ENCODE assay signal across 10 cellular contexts in the genomic region with DNA sequence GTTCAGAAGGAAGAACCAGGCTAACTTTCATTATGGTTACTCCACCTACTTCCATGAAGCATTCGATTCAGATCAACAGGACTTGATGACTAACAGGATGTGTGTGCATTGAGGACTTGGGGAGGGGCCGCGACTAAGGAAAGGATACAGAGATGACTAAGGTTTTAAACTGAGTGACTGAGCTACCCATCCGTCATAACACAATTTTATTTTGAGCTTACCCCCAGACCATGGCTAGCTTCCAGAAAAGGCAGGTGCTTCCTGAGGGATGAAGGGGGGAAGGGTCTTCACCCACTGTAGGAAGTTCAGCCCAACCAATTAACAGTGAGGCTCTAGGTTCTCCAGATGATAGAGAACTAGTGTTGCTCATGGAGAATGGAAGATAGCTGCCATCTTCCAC. TPM values are rescaled to one million over a fixed set of nuclear protein-coding genes. Genes with fewer than 3 reads are reported as not detected.
DNase-seq lines count a peak whose midpoint lies in the region; ATAC-seq and TF ChIP-seq lines count a peak whose summit lies in the region.
"Had no signal": no experiment of that assay in that cellular context is flagged by ENCODE, and none has a peak within 500 bp of the region (broad histone marks: within the 10 kb centered on the region; RNA-seq: fewer than 3 reads in every experiment).

No MANE protein-coding gene starts in this region.

- TF ChIP-seq POLR2A in body of pancreas (IDR thresholded peaks at IDR 0.05): no peak

- peaks cover 3% of the 10 kb centered on the region for H3F3A ChIP-seq in SK-N-SH (replicated peaks; ENCODE audit: insufficient read depth)

- no peak overlapping the region for H2AFZ ChIP-seq in SK-N-SH (ENCODE audit: low read depth)

- no peak overlapping the region for H3K27ac ChIP-seq in SK-N-SH (ENCODE audit: low read depth in 2 of 2, low read length in 1 of 2)
- H3K27ac ChIP-seq in body of pancreas: no peak overlapping the region
- H3K27ac ChIP-seq: A549 had no signal

- no peak for TF ChIP-seq EP300 in SK-N-SH (IDR thresholded peaks at IDR 0.05; ENCODE audit: borderline replicate concordance in 1 of 2, low read depth in 1 of 2, low read length in 1 of 2)

- H3K36me3 Mint-ChIP-seq in stimulated activated naive CD8-positive, alpha-beta T cell treated with anti-CD3 and anti-CD28 coated beads, Interleukin-15, Interleukin-2, amounts not matched to agents 100 ng/mL and 50 ng/mL, for 24 hours (ENCODE audit: low read depth): peaks cover 5% of the 10 kb centered on the region

- no peak overlapping the region for H3K9ac ChIP-seq in SK-N-SH

- peaks cover 33% of the 10 kb centered on the region for H3K4me1 Mint-ChIP-seq in stimulated activated naive CD8-positive, alpha-beta T cell treated with anti-CD3 and anti-CD28 coated beads, Interleukin-15, Interleukin-2, amounts not matched to agents 100 ng/mL and 50 ng/mL, for 24 hours (ENCODE audit: low read depth)

- peak overlapping the region; percentile 41; the same call in 1 of the 2 replicates for H3K4me2 ChIP-seq in SK-N-SH
- H3K4me2 ChIP-seq: A549 had no signal

- TF ChIP-seq RAD21 in SK-N-SH (IDR thresholded peaks at IDR 0.05; ENCODE audit: low read length): no peak

- POLR2A ChIA-PET in SK-N-SH (lab: Yijun Ruan, JAX): no interaction called here

- TF ChIP-seq CTCF in SK-N-SH (IDR thresholded peaks at IDR 0.05) (no peak), fibroblast of villous mesenchyme (IDR thresholded peaks at IDR 0.05; ENCODE audit: insufficient read depth, low read depth, low read length) (no peak), body of pancreas (IDR thresholded peaks at IDR 0.05) (no peak)

- no peak overlapping the region for H3K4me3 ChIP-seq in SK-N-SH (ENCODE audit: low read depth in 2 of 2, low read length in 1 of 2)
- H3K4me3 ChIP-seq in fibroblast of villous mesenchyme (ENCODE audit: low read depth, low read length): no peak overlapping the region
- no peak overlapping the region for H3K4me3 ChIP-seq in body of pancreas
- H3K4me3 ChIP-seq: A549 had no signal

- 5% methylated on average over 4 of the region's 4 CpGs for WGBS in SK-N-SH (ENCODE audit: low lambda C conversion rate)
- 66 to 90% methylated on average over 4 of the region's 4 CpGs for WGBS in body of pancreas, 2 donors

- H3K36me3 ChIP-seq in SK-N-SH (replicated peaks in 1 of 2; ENCODE audit: control insufficient read depth in 1 of 2, insufficient read depth in 2 of 2, low read length in 1 of 2) (no peaks in the 10 kb centered on the region), body of pancreas (replicated peaks in 1 of 2; ENCODE audit: insufficient read depth in 1 of 2, low read depth in 2 of 2) (no peaks in the 10 kb centered on the region)

- H3K27me3 Mint-ChIP-seq in stimulated activated naive CD8-positive, alpha-beta T cell treated with anti-CD3 and anti-CD28 coated beads, Interleukin-15, Interleukin-2, amounts not matched to agents 100 ng/mL and 50 ng/mL, for 24 hours: peaks cover 22% of the 10 kb centered on the region

- H3K4me1 ChIP-seq in SK-N-SH (ENCODE audit: control insufficient read depth in 1 of 2, insufficient read depth in 2 of 2, low read depth in 1 of 2, low read length in 1 of 2): peaks cover 0 to 7% of the 10 kb centered on the region in 2 experiments; a peak in 1 of 4 replicates
- H3K4me1 ChIP-seq in body of pancreas: peaks cover 4% of the 10 kb centered on the region

- H3K27ac Mint-ChIP-seq in stimulated activated naive CD8-positive, alpha-beta T cell treated with anti-CD3 and anti-CD28 coated beads, Interleukin-15, Interleukin-2, amounts not matched to agents 100 ng/mL and 50 ng/mL, for 24 hours: peak overlapping the region; percentile 63

- intact Hi-C loops in body of pancreas (cut with DNase I): no loop called here

- no peaks in the 10 kb centered on the region for H4K20me1 ChIP-seq in SK-N-SH (ENCODE audit: insufficient read depth)

- H3K4me3 Mint-ChIP-seq in stimulated activated naive CD8-positive, alpha-beta T cell treated with anti-CD3 and anti-CD28 coated beads, Interleukin-15, Interleukin-2, amounts not matched to agents 100 ng/mL and 50 ng/mL, for 24 hours: peak overlapping the region; percentile 53

- ATAC-seq in SK-N-SH treated with all-trans-retinoic acid at 6 μM for 48 hours (no peak), GM21825 (IDR thresholded peaks at IDR 0.05; ENCODE audit: unreplicated experiment) (no peak), body of pancreas (no peak)
- ATAC-seq: A549 had no signal

- no peaks in the 10 kb centered on the region for H3K9me2 ChIP-seq in SK-N-SH

- H3K27me3 ChIP-seq in SK-N-SH (ENCODE audit: insufficient read depth) (no peaks in the 10 kb centered on the region), body of pancreas (no peaks in the 10 kb centered on the region)

- peaks cover 7% of the 10 kb centered on the region for H3K9me3 Mint-ChIP-seq in stimulated activated naive CD8-positive, alpha-beta T cell treated with anti-CD3 and anti-CD28 coated beads, Interleukin-15, Interleukin-2, amounts not matched to agents 100 ng/mL and 50 ng/mL, for 24 hours

- CTCF ChIA-PET in SK-N-SH (lab: Yijun Ruan, JAX): interaction anchor here (1.2 kb wide), 1 partner anchor 18 kb away, joined by 7 read pairs; no protein-coding TSS in a partner anchor

- H3K9me3 ChIP-seq in SK-N-SH (no peaks in the 10 kb centered on the region), body of pancreas (no peaks in the 10 kb centered on the region)

- DNase-seq in SK-N-SH (no peak), fibroblast of villous mesenchyme (ENCODE audit: low read depth) (peak; percentile 26), SIG-M5 treated with dmso at 0.1 percent for 504 hours (lab: John Stamatoyannopoulos, UW; ENCODE audit: unreplicated experiment) (no peak), body of pancreas (no peak)
- DNase-seq in activated CD8-positive, alpha-beta memory T cell treated with anti-CD3 and anti-CD28 coated beads, Interleukin-2, amount 50 U/mL, for 4 hours: peak; percentile 25
- DNase-seq: NCI-H1694 had no signal

- no peaks in the 10 kb centered on the region for H3K79me2 ChIP-seq in SK-N-SH (ENCODE audit: insufficient read depth)

TF ChIP-seq in SK-N-SH, 30 proteins besides CTCF, POLR2A, EP300 and RAD21 (continues in another document):
- no peak for TF ChIP-seq TAF1 (IDR thresholded peaks at IDR 0.05; ENCODE audit: borderline replicate concordance, low read depth, low read length)
- TF ChIP-seq, protein P1, sequence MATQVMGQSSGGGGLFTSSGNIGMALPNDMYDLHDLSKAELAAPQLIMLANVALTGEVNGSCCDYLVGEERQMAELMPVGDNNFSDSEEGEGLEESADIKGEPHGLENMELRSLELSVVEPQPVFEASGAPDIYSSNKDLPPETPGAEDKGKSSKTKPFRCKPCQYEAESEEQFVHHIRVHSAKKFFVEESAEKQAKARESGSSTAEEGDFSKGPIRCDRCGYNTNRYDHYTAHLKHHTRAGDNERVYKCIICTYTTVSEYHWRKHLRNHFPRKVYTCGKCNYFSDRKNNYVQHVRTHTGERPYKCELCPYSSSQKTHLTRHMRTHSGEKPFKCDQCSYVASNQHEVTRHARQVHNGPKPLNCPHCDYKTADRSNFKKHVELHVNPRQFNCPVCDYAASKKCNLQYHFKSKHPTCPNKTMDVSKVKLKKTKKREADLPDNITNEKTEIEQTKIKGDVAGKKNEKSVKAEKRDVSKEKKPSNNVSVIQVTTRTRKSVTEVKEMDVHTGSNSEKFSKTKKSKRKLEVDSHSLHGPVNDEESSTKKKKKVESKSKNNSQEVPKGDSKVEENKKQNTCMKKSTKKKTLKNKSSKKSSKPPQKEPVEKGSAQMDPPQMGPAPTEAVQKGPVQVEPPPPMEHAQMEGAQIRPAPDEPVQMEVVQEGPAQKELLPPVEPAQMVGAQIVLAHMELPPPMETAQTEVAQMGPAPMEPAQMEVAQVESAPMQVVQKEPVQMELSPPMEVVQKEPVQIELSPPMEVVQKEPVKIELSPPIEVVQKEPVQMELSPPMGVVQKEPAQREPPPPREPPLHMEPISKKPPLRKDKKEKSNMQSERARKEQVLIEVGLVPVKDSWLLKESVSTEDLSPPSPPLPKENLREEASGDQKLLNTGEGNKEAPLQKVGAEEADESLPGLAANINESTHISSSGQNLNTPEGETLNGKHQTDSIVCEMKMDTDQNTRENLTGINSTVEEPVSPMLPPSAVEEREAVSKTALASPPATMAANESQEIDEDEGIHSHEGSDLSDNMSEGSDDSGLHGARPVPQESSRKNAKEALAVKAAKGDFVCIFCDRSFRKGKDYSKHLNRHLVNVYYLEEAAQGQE (IDR thresholded peaks at IDR 0.05; ENCODE audit: low read depth, low read length): no peak

TF ChIP-seq in SK-N-SH treated with all-trans-retinoic acid at 6 μM for 48 hours, 23 proteins besides CTCF, POLR2A, EP300 and RAD21:
- TF ChIP-seq GLIS3 (CRISPR knock-in tag; IDR thresholded peaks at IDR 0.05) (no peak), ESRRG (CRISPR knock-in tag; IDR thresholded peaks at IDR 0.05) (no peak), TOX (CRISPR knock-in tag; IDR thresholded peaks at IDR 0.05; ENCODE audit: borderline replicate concordance) (no peak), ZNF70 (CRISPR knock-in tag; IDR thresholded peaks at IDR 0.05) (no peak), OSR1 (CRISPR knock-in tag; IDR thresholded peaks at IDR 0.05) (no peak), RARB (CRISPR knock-in tag; IDR thresholded peaks at IDR 0.05) (no peak)

RNA-seq across cellular contexts. Expression of a gene that starts 2.6 kb away (rescaled TPM):
- 0.03 and 0.05 TPM in 2 replicates for polyA plus RNA-seq in SK-N-SH (2012; rRNA removed)
- polyA plus RNA-seq in SK-N-SH (2012; cell fraction: cytosol; rRNA removed): 0.07 and 0.08 TPM in 2 replicates
- 0.19 and 0.35 TPM in 2 replicates for polyA plus RNA-seq in SK-N-SH (2012; cell fraction: nucleus; rRNA removed)
- total RNA-seq in fibroblast of villous mesenchyme (9.3 and 14.2 TPM in 2 replicates), body of pancreas (1 to 10 TPM; 1.6 to 7.8 TPM)

Comparison
In these comparisons a context has a peak if more than half of its experiments do, and no peak if none do; other contexts are left out.
1. DNase-seq: peak in activated CD8-positive, alpha-beta memory T cell treated with anti-CD3 and anti-CD28 coated beads, Interleukin-2, amount 50 U/mL, for 4 hours (single experiment) and fibroblast of villous mesenchyme (single experiment); none in SK-N-SH (single experiment), SIG-M5 treated with dmso at 0.1 percent for 504 hours (single experiment) and body of pancreas (0 of 4).